1 cellular context compared by ENCODE assay signal in the genomic region with DNA sequence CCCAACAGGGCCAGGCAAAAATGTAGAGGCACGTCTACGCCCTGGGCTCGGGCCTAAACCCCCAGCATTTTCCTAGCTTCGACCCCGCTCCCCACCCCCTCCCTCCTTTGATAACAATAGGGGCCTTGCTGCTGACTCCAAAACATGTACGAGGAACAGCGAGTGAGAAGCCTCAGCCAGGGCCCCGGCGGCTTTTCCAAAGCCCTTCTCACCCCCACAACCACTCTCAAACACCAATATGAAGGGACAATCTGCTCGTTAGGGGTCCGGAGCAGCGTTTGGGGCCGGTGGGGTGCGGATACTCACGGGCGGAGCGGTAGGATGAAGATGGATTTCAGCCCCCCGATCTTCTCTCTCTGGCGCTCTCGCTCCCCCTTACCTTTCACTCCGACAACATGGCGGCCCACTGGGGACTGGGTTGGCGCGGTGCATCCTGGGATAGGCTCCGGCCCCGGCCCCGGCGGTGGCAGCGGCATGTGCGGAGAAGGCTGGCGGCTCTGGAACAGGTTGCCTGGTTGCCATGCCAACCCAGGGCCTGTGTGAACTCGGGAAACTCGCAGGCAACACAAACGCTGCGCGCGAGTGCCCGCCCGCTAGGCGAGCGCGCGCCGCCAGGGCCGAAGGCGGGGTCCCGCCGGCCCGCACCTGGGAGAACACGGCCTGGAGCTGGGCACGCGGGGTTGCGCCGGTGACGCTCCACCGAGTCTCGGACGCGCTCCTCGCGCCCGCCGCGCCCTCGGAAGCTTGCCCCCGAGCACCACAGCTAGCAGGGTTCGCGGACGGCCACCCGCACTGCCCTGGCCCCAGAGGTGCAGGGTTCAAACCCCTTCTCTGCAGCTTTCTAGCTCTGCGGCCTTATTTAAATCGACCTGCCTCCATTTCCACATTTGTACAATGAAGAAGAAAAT.
TF ChIP-seq lines count a peak whose summit lies in the region.

A gene with protein sequence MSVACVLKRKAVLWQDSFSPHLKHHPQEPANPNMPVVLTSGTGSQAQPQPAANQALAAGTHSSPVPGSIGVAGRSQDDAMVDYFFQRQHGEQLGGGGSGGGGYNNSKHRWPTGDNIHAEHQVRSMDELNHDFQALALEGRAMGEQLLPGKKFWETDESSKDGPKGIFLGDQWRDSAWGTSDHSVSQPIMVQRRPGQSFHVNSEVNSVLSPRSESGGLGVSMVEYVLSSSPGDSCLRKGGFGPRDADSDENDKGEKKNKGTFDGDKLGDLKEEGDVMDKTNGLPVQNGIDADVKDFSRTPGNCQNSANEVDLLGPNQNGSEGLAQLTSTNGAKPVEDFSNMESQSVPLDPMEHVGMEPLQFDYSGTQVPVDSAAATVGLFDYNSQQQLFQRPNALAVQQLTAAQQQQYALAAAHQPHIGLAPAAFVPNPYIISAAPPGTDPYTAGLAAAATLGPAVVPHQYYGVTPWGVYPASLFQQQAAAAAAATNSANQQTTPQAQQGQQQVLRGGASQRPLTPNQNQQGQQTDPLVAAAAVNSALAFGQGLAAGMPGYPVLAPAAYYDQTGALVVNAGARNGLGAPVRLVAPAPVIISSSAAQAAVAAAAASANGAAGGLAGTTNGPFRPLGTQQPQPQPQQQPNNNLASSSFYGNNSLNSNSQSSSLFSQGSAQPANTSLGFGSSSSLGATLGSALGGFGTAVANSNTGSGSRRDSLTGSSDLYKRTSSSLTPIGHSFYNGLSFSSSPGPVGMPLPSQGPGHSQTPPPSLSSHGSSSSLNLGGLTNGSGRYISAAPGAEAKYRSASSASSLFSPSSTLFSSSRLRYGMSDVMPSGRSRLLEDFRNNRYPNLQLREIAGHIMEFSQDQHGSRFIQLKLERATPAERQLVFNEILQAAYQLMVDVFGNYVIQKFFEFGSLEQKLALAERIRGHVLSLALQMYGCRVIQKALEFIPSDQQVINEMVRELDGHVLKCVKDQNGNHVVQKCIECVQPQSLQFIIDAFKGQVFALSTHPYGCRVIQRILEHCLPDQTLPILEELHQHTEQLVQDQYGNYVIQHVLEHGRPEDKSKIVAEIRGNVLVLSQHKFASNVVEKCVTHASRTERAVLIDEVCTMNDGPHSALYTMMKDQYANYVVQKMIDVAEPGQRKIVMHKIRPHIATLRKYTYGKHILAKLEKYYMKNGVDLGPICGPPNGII (minus strand): TSS at position 408 of the 908 bp plus-strand sequence. CDS start 6,151 bp downstream, outside the sequence.

TF ChIP-seq in HEK293, 187 proteins besides CTCF, POLR2A, EP300 and RAD21 (continued from another document and continues in another):
- TF ChIP-seq ZNF155 (tag by site-specific recombination; IDR thresholded peaks at IDR 0.05), result no peak
- TF ChIP-seq, protein P1, sequence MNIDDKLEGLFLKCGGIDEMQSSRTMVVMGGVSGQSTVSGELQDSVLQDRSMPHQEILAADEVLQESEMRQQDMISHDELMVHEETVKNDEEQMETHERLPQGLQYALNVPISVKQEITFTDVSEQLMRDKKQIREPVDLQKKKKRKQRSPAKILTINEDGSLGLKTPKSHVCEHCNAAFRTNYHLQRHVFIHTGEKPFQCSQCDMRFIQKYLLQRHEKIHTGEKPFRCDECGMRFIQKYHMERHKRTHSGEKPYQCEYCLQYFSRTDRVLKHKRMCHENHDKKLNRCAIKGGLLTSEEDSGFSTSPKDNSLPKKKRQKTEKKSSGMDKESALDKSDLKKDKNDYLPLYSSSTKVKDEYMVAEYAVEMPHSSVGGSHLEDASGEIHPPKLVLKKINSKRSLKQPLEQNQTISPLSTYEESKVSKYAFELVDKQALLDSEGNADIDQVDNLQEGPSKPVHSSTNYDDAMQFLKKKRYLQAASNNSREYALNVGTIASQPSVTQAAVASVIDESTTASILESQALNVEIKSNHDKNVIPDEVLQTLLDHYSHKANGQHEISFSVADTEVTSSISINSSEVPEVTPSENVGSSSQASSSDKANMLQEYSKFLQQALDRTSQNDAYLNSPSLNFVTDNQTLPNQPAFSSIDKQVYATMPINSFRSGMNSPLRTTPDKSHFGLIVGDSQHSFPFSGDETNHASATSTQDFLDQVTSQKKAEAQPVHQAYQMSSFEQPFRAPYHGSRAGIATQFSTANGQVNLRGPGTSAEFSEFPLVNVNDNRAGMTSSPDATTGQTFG (tag by site-specific recombination; IDR thresholded peaks at IDR 0.05; ENCODE audit: borderline replicate concordance), result no peak
- TF ChIP-seq ZXDB (tag by site-specific recombination; IDR thresholded peaks at IDR 0.05), result peak; percentile 90
- peak; percentile 79 for TF ChIP-seq ZNF335 (tag by site-specific recombination; conservative IDR thresholded peaks at IDR 0.05)
- 0 out of 2 replicates have a peak, but pooled peaks have one; percentile 15 for TF ChIP-seq REPIN1 (tag by site-specific recombination; IDR thresholded peaks at IDR 0.05; ENCODE audit: low read depth)
- TF ChIP-seq ZNF37A (tag by site-specific recombination; IDR thresholded peaks at IDR 0.05), result no peak
- no peak for TF ChIP-seq ZNF513 (tag by site-specific recombination; IDR thresholded peaks at IDR 0.05)
- no peak for TF ChIP-seq ZNF544 (tag by site-specific recombination; IDR thresholded peaks at IDR 0.05)
- TF ChIP-seq, protein P2, sequence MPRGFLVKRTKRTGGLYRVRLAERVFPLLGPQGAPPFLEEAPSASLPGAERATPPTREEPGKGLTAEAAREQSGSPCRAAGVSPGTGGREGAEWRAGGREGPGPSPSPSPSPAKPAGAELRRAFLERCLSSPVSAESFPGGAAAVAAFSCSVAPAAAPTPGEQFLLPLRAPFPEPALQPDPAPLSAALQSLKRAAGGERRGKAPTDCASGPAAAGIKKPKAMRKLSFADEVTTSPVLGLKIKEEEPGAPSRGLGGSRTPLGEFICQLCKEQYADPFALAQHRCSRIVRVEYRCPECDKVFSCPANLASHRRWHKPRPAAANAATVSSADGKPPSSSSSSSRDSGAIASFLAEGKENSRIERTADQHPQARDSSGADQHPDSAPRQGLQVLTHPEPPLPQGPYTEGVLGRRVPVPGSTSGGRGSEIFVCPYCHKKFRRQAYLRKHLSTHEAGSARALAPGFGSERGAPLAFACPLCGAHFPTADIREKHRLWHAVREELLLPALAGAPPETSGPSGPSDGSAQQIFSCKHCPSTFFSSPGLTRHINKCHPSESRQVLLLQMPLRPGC (tag by site-specific recombination; IDR thresholded peaks at IDR 0.05), result no peak
- TF ChIP-seq, protein P3, sequence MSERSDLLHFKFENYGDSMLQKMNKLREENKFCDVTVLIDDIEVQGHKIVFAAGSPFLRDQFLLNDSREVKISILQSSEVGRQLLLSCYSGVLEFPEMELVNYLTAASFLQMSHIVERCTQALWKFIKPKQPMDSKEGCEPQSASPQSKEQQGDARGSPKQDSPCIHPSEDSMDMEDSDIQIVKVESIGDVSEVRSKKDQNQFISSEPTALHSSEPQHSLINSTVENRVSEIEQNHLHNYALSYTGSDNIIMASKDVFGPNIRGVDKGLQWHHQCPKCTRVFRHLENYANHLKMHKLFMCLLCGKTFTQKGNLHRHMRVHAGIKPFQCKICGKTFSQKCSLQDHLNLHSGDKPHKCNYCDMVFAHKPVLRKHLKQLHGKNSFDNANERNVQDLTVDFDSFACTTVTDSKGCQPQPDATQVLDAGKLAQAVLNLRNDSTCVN (tag by site-specific recombination; optimal IDR thresholded peaks at IDR 0.05), result peak; percentile 98
- TF ChIP-seq ZNF112 (tag by site-specific recombination; IDR thresholded peaks at IDR 0.05), result no peak
- TF ChIP-seq PRDM1 (tag by site-specific recombination; IDR thresholded peaks at IDR 0.05), result peak; percentile 94
- peak; percentile 21; the same call in 1 of the 2 replicates for TF ChIP-seq GLIS1 (tag by site-specific recombination; IDR thresholded peaks at IDR 0.05)
- TF ChIP-seq, protein P4, sequence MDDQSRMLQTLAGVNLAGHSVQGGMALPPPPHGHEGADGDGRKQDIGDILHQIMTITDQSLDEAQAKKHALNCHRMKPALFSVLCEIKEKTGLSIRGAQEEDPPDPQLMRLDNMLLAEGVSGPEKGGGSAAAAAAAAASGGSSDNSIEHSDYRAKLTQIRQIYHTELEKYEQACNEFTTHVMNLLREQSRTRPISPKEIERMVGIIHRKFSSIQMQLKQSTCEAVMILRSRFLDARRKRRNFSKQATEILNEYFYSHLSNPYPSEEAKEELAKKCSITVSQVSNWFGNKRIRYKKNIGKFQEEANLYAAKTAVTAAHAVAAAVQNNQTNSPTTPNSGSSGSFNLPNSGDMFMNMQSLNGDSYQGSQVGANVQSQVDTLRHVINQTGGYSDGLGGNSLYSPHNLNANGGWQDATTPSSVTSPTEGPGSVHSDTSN (CRISPR knock-in tag; IDR thresholded peaks at IDR 0.05), result peak; percentile 47
- TF ChIP-seq ZNF175 (tag by site-specific recombination; IDR thresholded peaks at IDR 0.05), result no peak
- peak; percentile 60; the same call in 1 of the 2 replicates for TF ChIP-seq TRIM28 (IDR thresholded peaks at IDR 0.05; ENCODE audit: borderline replicate concordance, low read length)
- TF ChIP-seq TSHZ1 (tag by site-specific recombination; IDR thresholded peaks at IDR 0.05; ENCODE audit: borderline replicate concordance), result no peak
- TF ChIP-seq ZNF10 (tag by site-specific recombination; IDR thresholded peaks at IDR 0.05), result peak; percentile 35; the same call in 1 of the 2 replicates
- peak; percentile 84 for TF ChIP-seq MZF1 (tag by site-specific recombination; IDR thresholded peaks at IDR 0.05; ENCODE audit: borderline replicate concordance)
- 0 out of 2 replicates have a peak, but pooled peaks have one; percentile 35 for TF ChIP-seq ZNF280D (tag by site-specific recombination; IDR thresholded peaks at IDR 0.05)
- TF ChIP-seq MYNN (tag by site-specific recombination; IDR thresholded peaks at IDR 0.05; ENCODE audit: borderline replicate concordance), result peak; percentile 83; the same call in 1 of the 2 replicates
- TF ChIP-seq, protein P5, sequence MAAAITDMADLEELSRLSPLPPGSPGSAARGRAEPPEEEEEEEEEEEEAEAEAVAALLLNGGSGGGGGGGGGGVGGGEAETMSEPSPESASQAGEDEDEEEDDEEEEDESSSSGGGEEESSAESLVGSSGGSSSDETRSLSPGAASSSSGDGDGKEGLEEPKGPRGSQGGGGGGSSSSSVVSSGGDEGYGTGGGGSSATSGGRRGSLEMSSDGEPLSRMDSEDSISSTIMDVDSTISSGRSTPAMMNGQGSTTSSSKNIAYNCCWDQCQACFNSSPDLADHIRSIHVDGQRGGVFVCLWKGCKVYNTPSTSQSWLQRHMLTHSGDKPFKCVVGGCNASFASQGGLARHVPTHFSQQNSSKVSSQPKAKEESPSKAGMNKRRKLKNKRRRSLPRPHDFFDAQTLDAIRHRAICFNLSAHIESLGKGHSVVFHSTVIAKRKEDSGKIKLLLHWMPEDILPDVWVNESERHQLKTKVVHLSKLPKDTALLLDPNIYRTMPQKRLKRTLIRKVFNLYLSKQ (tag by site-specific recombination; IDR thresholded peaks at IDR 0.05; ENCODE audit: borderline replicate concordance), result no peak
